21 cellular contexts compared by ENCODE assay signal in the genomic region with DNA sequence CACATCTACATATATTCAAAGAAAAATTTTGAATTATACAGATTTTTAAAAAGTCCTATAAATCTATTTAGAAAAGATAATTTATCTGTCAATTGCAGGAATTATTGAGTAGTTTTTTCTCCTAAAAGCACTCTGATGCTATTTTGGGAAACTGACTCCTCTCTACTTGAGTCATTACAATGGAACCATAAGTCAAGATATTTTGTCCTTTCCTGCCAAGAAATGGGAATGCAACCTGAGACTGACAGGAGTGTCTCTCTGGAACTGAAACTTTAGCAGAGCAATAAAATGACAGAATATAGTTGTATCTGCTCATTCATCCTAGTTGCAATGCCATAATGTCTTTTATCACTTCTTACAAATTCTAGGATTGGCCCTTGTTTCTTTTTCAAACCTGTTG. TPM values are rescaled to one million over a fixed set of nuclear protein-coding genes. Genes with fewer than 3 reads are reported as not detected.
"Had no signal": no experiment of that assay in that cellular context is flagged by ENCODE, and none has a peak within 500 bp of the region (broad histone marks: within the 10 kb centered on the region; RNA-seq: fewer than 3 reads in every experiment).

No MANE protein-coding gene starts in this region.

- H3K4me1 Mint-ChIP-seq: activated T-helper 17 cell treated with anti-CD3 and anti-CD28 coated beads, Interleukin-2, amount 50 U/mL, for 72 hours; neural crest cell had no signal

- H3K36me3 Mint-ChIP-seq: type B pancreatic cell had no signal

- H3K27ac ChIP-seq: heart right ventricle, lower lobe of right lung, prostate gland, suprapubic skin, VCaP had no signal

- H3K4me1 ChIP-seq: lower lobe of right lung, prostate gland, suprapubic skin had no signal

- H3K4me3 Mint-ChIP-seq: activated T-helper 17 cell treated with anti-CD3 and anti-CD28 coated beads, Interleukin-2, amount 50 U/mL, for 72 hours; neural crest cell; type B pancreatic cell had no signal

- H3K4me2 ChIP-seq: smooth muscle cell had no signal

- ATAC-seq: activated T-helper 17 cell treated with anti-CD3 and anti-CD28 coated beads, Interleukin-2, amount 50 U/mL, for 72 hours; esophagus mucosa; heart right ventricle; left cardiac atrium; lower lobe of right lung; right cardiac atrium had no signal

- H3K27me3 ChIP-seq: heart right ventricle, suprapubic skin had no signal

- H3K4me3 ChIP-seq: heart right ventricle, lower lobe of right lung, prostate gland, smooth muscle cell, suprapubic skin had no signal

- H3K9me3 Mint-ChIP-seq: activated T-helper 17 cell treated with anti-CD3 and anti-CD28 coated beads, Interleukin-2, amount 50 U/mL, for 72 hours; type B pancreatic cell had no signal

- H3K36me3 ChIP-seq: heart right ventricle, lower lobe of right lung, prostate gland, suprapubic skin had no signal

- DNase-seq: activated CD4-positive, alpha-beta T cell treated with anti-CD3 and anti-CD28 coated beads, Interleukin-2, amount 50 U/mL, for 48 hours; activated naive CD4-positive, alpha-beta T cell treated with Interleukin-2 at 50 U/mL for 16 hours; aorta; heart right ventricle; left cardiac atrium; lower lobe of right lung; midbrain; right cardiac atrium; stimulated activated CD4-positive, alpha-beta T cell treated with anti-CD3 and anti-CD28 coated beads, Interleukin-4, amount 100 ng/mL, for 4 hours; stimulated activated CD8-positive, alpha-beta memory T cell treated with anti-CD3 and anti-CD28 coated beads, Interleukin-4, amount 100 ng/mL, for 48 hours; stimulated activated naive CD4-positive, alpha-beta T cell treated with Interleukin-2 at 50 U/mL for 16 hours had no signal

- H3K9me3 ChIP-seq: lower lobe of right lung, prostate gland, suprapubic skin had no signal

- H3K27ac Mint-ChIP-seq: activated T-helper 17 cell treated with anti-CD3 and anti-CD28 coated beads, Interleukin-2, amount 50 U/mL, for 72 hours; type B pancreatic cell had no signal

- H3K27me3 Mint-ChIP-seq: activated T-helper 17 cell treated with anti-CD3 and anti-CD28 coated beads, Interleukin-2, amount 50 U/mL, for 72 hours; type B pancreatic cell had no signal

RNA-seq across cellular contexts. Expression of a gene that starts 48.6 kb away (rescaled TPM):
- total RNA-seq: activated T-helper 17 cell treated with anti-CD3 and anti-CD28 coated beads, Interleukin-2, amount 50 U/mL, for 72 hours; aorta; esophagus mucosa; heart right ventricle; left cardiac atrium; lower lobe of right lung; neural crest cell; osteoblast; smooth muscle cell; suprapubic skin; T-helper 1 cell treated with Interleukin-12 subunit alpha and Interleukin-12 subunit beta and Interleukin-4 antibody, amounts not matched to agents 30 ng/mL and 1 ng/mL, for 36 hours had no signal
- polyA plus RNA-seq: heart right ventricle, smooth muscle cell had no signal
